12 cellular contexts compared by ENCODE assay signal in the genomic region with DNA sequence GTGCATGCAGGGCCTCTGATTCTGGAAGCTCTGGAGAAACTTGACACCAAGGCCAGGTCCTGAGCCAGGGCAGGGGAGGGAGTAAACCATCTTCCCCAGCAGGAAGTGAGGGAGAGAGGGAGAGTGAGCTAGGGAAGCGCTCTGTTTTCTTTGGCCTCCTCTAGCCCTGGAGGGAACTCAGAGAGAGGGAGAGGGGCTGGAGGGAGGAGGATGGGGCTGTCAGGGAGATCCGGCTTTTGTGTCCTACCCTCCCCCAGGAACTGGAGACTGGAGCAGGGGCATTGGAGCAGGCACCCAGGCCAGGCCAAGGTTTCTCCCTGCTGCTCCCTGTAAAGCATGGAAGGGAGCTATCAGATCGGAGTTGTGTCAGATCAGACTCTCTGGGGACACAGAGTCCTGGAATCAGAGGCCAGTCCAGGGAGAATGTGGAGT. TPM values are rescaled to one million over a fixed set of nuclear protein-coding genes. Genes with fewer than 3 reads are reported as not detected.
DNase-seq lines count a peak whose midpoint lies in the region; ATAC-seq and TF ChIP-seq lines count a peak whose summit lies in the region.
"Had no signal": no experiment of that assay in that cellular context is flagged by ENCODE, and none has a peak within 500 bp of the region (broad histone marks: within the 10 kb centered on the region; RNA-seq: fewer than 3 reads in every experiment).

No MANE protein-coding gene starts in this region.

- H3K4me1 ChIP-seq in left ventricle myocardium inferior, result peaks cover 60% of the 10 kb centered on the region
- H3K4me1 ChIP-seq in prostate gland (replicated peaks), result no peaks in the 10 kb centered on the region
- H3K4me1 ChIP-seq in lower lobe of right lung, result no peaks in the 10 kb centered on the region

- DNase-seq in H7, result peak; percentile 55
- DNase-seq in WTC11 (ENCODE audit: low spot score), result peak; percentile 30
- DNase-seq in left ventricle myocardium inferior, result peak; percentile 34
- no peak for DNase-seq in prostate gland (ENCODE audit: low spot score)
- no peak for DNase-seq in immature natural killer cell
- no peak for DNase-seq in lower lobe of right lung
- DNase-seq in caudate nucleus (lab: John Stamatoyannopoulos, UW), result no peak
- DNase-seq: DMS79; NCI-H2081 treated with DMSO at 0.1 percent for 48 hours; stimulated activated CD4-positive, alpha-beta T cell treated with anti-CD3 and anti-CD28 coated beads, Interleukin-2, amount 100 ng/mL, for 48 hours had no signal

- H3K27me3 Mint-ChIP-seq in WTC11 (ENCODE audit: low read depth) (peaks cover 21% of the 10 kb centered on the region), immature natural killer cell (ENCODE audit: low read depth in 3 of 3) (peaks cover 0 to 11% (median 2%) of the 10 kb centered on the region in 3 donors)

- CTCF ChIA-PET in WTC11 (lab: Charles Lee), result interaction anchor here (0.9 to 2.1 kb wide), 7 partner anchors 15 to 172 kb away, joined by 3 to 15 read pairs (median 3); a partner anchor contains a TSS

- intact Hi-C loops in left ventricle myocardium inferior (cut with micrococcal nuclease), result loop anchor here (10.0 kb wide), 1 partner anchor 90 kb away; no protein-coding TSS in a partner anchor
- intact Hi-C loops in prostate gland (cut with DNase I), result no loop called here
- intact Hi-C loops in lower lobe of right lung (cut with DNase I), result no loop called here

- WGBS in prostate gland, result 25% methylated on average over 3 of the region's 3 CpGs

- ATAC-seq in WTC11 (peak; percentile 90), lower lobe of right lung (no peak), GM18873 (IDR thresholded peaks at IDR 0.05; ENCODE audit: low FRiP score, unreplicated experiment) (no peak)

- peaks cover 11% of the 10 kb centered on the region for H3K9me3 Mint-ChIP-seq in WTC11
- H3K9me3 Mint-ChIP-seq in immature natural killer cell, result no peaks in the 10 kb centered on the region

- H3K27me3 ChIP-seq in H7 (ENCODE audit: control insufficient read depth, insufficient read depth, low read length) (no peaks in the 10 kb centered on the region), left ventricle myocardium inferior (ENCODE audit: low read depth) (no peaks in the 10 kb centered on the region), prostate gland (replicated peaks; ENCODE audit: insufficient read depth) (no peaks in the 10 kb centered on the region), lower lobe of right lung (ENCODE audit: low read depth) (no peaks in the 10 kb centered on the region)

- TF ChIP-seq CTCF in WTC11 (IDR thresholded peaks at IDR 0.05) (no peak), left ventricle myocardium inferior (IDR thresholded peaks at IDR 0.05; ENCODE audit: borderline replicate concordance) (no peak), prostate gland (IDR thresholded peaks at IDR 0.05) (no peak), lower lobe of right lung (IDR thresholded peaks at IDR 0.05) (no peak)

- H3K4me3 Mint-ChIP-seq in WTC11 (no peak overlapping the region), immature natural killer cell (no peak overlapping the region)
- H3K4me3 Mint-ChIP-seq: activated naive CD8-positive, alpha-beta T cell had no signal

- H3K36me3 ChIP-seq in H7 (replicated peaks; ENCODE audit: control insufficient read depth, insufficient read depth, low read length), result no peaks in the 10 kb centered on the region
- H3K36me3 ChIP-seq in left ventricle myocardium inferior, result no peaks in the 10 kb centered on the region
- no peaks in the 10 kb centered on the region for H3K36me3 ChIP-seq in prostate gland
- no peaks in the 10 kb centered on the region for H3K36me3 ChIP-seq in lower lobe of right lung

- H3K9me3 ChIP-seq in left ventricle myocardium inferior (replicated peaks) (no peaks in the 10 kb centered on the region), prostate gland (no peaks in the 10 kb centered on the region), lower lobe of right lung (no peaks in the 10 kb centered on the region)

- H3K4me3 ChIP-seq in H7 (ENCODE audit: insufficient read depth, low read depth, low read length) (no peak overlapping the region), left ventricle myocardium inferior (no peak overlapping the region), prostate gland (no peak overlapping the region), lower lobe of right lung (no peak overlapping the region)

- peaks cover 51% of the 10 kb centered on the region for H3K4me1 Mint-ChIP-seq in WTC11
- peaks cover 11 to 17% of the 10 kb centered on the region in 2 donors for H3K4me1 Mint-ChIP-seq in immature natural killer cell

- POLR2A ChIA-PET in WTC11 (lab: Charles Lee), result interaction anchor here (0.7 to 1.6 kb wide), 3 partner anchors 20 to 88 kb away, joined by 3 to 9 read pairs (median 3); a partner anchor contains a TSS

- H3K36me3 Mint-ChIP-seq in WTC11 (peaks cover 9% of the 10 kb centered on the region; the same call in 1 of the 2 replicates), immature natural killer cell (no peaks in the 10 kb centered on the region)
- H3K36me3 Mint-ChIP-seq: activated naive CD8-positive, alpha-beta T cell had no signal

- H3K27ac Mint-ChIP-seq in WTC11 (0 out of 2 replicates have a peak overlapping the region, but pooled peaks have one; percentile 18), immature natural killer cell (no peak overlapping the region)
- H3K27ac Mint-ChIP-seq: activated naive CD8-positive, alpha-beta T cell had no signal

- TF ChIP-seq POLR2A in prostate gland (IDR thresholded peaks at IDR 0.05), result no peak

- H3K27ac ChIP-seq in left ventricle myocardium inferior (replicated peaks) (peak overlapping the region; percentile 67), prostate gland (peak overlapping the region; percentile 42 to 51), lower lobe of right lung (no peak overlapping the region), caudate nucleus (ENCODE audit: low read depth, low read length) (no peak overlapping the region)

TF ChIP-seq in WTC11, 78 proteins besides CTCF, POLR2A, EP300 and RAD21:
- TF ChIP-seq TEAD1 (CRISPR knock-in tag; IDR thresholded peaks at IDR 0.05) (0 out of 2 replicates have a peak, but pooled peaks have one; percentile 28), ZNF138 (CRISPR knock-in tag; conservative IDR thresholded peaks at IDR 0.05) (no peak)
- TF ChIP-seq, protein P1, sequence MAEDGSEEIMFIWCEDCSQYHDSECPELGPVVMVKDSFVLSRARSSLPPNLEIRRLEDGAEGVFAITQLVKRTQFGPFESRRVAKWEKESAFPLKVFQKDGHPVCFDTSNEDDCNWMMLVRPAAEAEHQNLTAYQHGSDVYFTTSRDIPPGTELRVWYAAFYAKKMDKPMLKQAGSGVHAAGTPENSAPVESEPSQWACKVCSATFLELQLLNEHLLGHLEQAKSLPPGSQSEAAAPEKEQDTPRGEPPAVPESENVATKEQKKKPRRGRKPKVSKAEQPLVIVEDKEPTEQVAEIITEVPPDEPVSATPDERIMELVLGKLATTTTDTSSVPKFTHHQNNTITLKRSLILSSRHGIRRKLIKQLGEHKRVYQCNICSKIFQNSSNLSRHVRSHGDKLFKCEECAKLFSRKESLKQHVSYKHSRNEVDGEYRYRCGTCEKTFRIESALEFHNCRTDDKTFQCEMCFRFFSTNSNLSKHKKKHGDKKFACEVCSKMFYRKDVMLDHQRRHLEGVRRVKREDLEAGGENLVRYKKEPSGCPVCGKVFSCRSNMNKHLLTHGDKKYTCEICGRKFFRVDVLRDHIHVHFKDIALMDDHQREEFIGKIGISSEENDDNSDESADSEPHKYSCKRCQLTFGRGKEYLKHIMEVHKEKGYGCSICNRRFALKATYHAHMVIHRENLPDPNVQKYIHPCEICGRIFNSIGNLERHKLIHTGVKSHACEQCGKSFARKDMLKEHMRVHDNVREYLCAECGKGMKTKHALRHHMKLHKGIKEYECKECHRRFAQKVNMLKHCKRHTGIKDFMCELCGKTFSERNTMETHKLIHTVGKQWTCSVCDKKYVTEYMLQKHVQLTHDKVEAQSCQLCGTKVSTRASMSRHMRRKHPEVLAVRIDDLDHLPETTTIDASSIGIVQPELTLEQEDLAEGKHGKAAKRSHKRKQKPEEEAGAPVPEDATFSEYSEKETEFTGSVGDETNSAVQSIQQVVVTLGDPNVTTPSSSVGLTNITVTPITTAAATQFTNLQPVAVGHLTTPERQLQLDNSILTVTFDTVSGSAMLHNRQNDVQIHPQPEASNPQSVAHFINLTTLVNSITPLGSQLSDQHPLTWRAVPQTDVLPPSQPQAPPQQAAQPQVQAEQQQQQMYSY (CRISPR knock-in tag; IDR thresholded peaks at IDR 0.05), result peak; percentile 89

RNA-seq across cellular contexts. Expression of a gene that starts 22.7 kb away (rescaled TPM):
- total RNA-seq in H7 (2014; rRNA removed; shearing (Covaris generic)), result 90.2 and 176 TPM in 2 replicates
- total RNA-seq in WTC11 (2021), result 15.1 to 27.3 TPM (median 15.6 TPM) in 3 replicates
- total RNA-seq in left ventricle myocardium inferior, result 88.7 TPM
- 10 to 100 TPM; 11.1 to 61.4 TPM for total RNA-seq in prostate gland
- not detected for polyA plus RNA-seq in immature natural killer cell
- total RNA-seq in lower lobe of right lung, result 65.8 TPM

Comparison
In these comparisons a context has a peak if more than half of its experiments do, and no peak if none do; other contexts are left out.
1. DNase-seq: peak in H7 (single experiment), WTC11 (single experiment) and left ventricle myocardium inferior (single experiment); none in prostate gland (single experiment), immature natural killer cell (0 of 3), lower lobe of right lung (single experiment) and caudate nucleus (0 of 61).
2. H3K27ac ChIP-seq: peak in left ventricle myocardium inferior (single experiment) and prostate gland (2 of 2); none in lower lobe of right lung (single experiment) and caudate nucleus (single experiment).